ENCODE assay signal across 20 cellular contexts in the genomic region with DNA sequence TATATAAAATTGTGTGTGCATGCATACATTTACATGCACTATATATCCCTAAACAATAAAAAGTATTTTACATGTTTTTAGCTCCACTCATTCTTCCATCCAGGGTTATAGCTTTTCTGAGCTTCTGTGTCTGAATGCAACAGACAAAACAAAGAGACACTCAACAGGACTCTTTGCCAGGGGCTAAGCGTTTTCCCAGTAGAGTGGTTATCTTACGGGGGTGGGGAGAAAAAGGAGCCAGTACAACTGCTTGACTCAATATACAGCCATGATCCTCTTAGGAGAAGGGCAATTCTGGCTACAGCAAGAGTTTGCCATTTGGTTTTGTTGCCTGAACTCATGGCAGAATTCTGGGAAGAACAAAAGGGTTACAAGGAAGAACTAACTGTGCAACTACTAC.
"Had no signal": no experiment of that assay in that cellular context is flagged by ENCODE, and none has a peak within 500 bp of the region (broad histone marks: within the 10 kb centered on the region; RNA-seq: fewer than 3 reads in every experiment).

No MANE protein-coding gene starts in this region.

- DNase-seq: Karpas-422, KBM-7, MG63, NCI-H1092, NCI-H1105 treated with DMSO at 0.1 percent for 48 hours, NCI-H1417 treated with DMSO at 0.1 percent for 48 hours, NCI-H146, NCI-H1694 treated with DMSO at 0.1 percent for 48 hours, NCI-H1930, NCI-H2081, NCI-H2107, NCI-H345, NCI-H446 treated with DMSO at 0.1 percent for 48 hours, NCI-H510A treated with DMSO at 0.1 percent for 48 hours, NCI-H526, Right ventricle myocardium superior, RPMI8226, SIG-M5, SK-N-SH, SW 1271 had no signal
